In the genomic region with DNA sequence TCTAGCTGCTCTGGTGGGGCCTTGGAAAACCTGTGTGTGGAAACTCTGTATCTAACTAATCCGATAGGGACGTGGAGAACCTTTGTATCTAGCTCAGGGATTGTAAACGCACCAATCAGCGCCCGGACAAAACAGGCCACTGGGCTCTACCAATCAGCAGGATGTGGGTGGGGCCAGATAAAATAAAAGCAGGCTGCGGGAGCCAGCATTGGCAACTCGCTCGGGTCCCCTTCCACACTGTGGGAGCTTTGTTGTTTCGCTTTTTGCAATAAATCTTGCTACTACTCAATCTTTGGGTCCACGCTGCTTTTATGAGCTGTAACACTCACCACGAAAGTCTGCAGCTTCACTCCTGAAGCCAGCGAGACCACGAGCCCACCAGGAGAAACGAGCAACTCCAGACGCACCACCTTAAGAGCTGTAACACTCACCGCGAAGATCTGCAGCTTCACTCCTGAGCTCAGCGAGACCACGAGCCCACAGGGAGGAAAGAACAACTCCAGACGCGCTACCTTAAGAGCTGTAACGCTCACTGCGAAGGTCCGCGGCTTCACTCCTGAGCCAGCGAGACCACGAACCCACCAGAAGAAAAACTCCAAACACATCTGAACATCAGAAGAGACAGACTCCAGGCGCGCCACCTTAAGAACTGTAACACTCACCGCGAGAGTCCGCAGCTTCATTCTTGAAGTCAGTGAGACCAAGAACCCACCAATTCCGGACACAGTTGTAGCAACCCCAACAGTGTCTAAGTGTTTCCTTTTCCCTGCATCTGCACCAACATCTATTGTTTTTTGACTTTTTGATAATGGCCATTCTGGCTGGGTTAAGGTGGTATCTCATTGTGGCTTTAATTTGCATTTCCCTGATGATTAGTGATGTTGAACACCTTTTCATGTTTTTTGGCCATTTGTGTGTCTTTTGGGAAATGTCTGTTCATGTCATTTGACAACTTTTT, we compare ENCODE assay signal across 8 cellular contexts.
A peak's percentile ranks its signal among the peaks of the same experiment; 100 is the strongest.
DNase-seq lines count a peak whose midpoint lies in the region; ATAC-seq and TF ChIP-seq lines count a peak whose summit lies in the region.
"Not testable (repeated sequence)": the region's sequence is repeated elsewhere in the genome, so short reads cannot be mapped to it uniquely, and the experiment has no call there.

No MANE protein-coding gene starts in this region.

- peak; percentile 69 for ATAC-seq in effector memory CD8-positive, alpha-beta T cell (replicated peaks)
- peak; percentile 22 for ATAC-seq in stimulated activated effector memory CD8-positive, alpha-beta T cell treated with anti-CD3 and anti-CD28 coated beads, Interleukin-12 subunit alpha, Interleukin-12 subunit beta, amount 100 ng/mL, for 72 hours

- H3K27me3 ChIP-seq in A673 (replicated peaks; ENCODE audit: insufficient read depth, low read depth, low read length, poor library complexity); neuronal stem cell (ENCODE audit: control insufficient read depth in 3 of 3, insufficient read depth in 3 of 3, low read depth in 1 of 3, low read length in 3 of 3): not testable (repeated sequence)

- H3K4ac ChIP-seq in neuronal stem cell (ENCODE audit: low read length), result not testable (repeated sequence)

- BruUV-seq in A673 (replicated peaks; lab: Mats Ljungman, UMichigan), result TSS peak; percentile 72

- H3K4me1 ChIP-seq in A673 (ENCODE audit: insufficient read depth, low read length, poor library complexity, severe bottlenecking); neuronal stem cell (ENCODE audit: control insufficient read depth in 2 of 2, insufficient read depth in 1 of 2, low read depth in 1 of 2, low read length in 2 of 2): not testable (repeated sequence)

- CTCF ChIA-PET in A673 (lab: Charles Lee); activated naive CD4-positive, alpha-beta T cell treated with anti-CD3 and anti-CD28 coated beads for 36 hours (lab: Charles Lee): not testable (repeated sequence)

- peak overlapping the region; percentile 35 for H3K18ac ChIP-seq in neuronal stem cell (ENCODE audit: low read length)

- H3K36me3 ChIP-seq in A673 (ENCODE audit: insufficient read depth, low read length, poor library complexity, severe bottlenecking); neuronal stem cell (replicated peaks in 1 of 2; ENCODE audit: control insufficient read depth in 2 of 2, insufficient read depth in 2 of 2, low read length in 2 of 2): not testable (repeated sequence)

- H4K8ac ChIP-seq in neuronal stem cell (ENCODE audit: low read depth, low read length), result not testable (repeated sequence)

- peak overlapping the region; percentile 24 for H3K4me3 ChIP-seq in A673 (ENCODE audit: low read depth, low read length, poor library complexity, severe bottlenecking)
- H3K4me3 ChIP-seq in neuronal stem cell (ENCODE audit: low read length in 2 of 2), result not testable (repeated sequence)

- H3K4me1 Mint-ChIP-seq in activated naive CD4-positive, alpha-beta T cell treated with anti-CD3 and anti-CD28 coated beads for 36 hours (ENCODE audit: low read depth), result not testable (repeated sequence)
- H3K4me1 Mint-ChIP-seq in effector memory CD8-positive, alpha-beta T cell (ENCODE audit: low read depth in 2 of 2), result peaks cover 19 to 27% of the 10 kb centered on the region in 2 donors
- peaks cover 31% of the 10 kb centered on the region for H3K4me1 Mint-ChIP-seq in stimulated activated effector memory CD8-positive, alpha-beta T cell treated with anti-CD3 and anti-CD28 coated beads, Interleukin-12 subunit alpha, Interleukin-12 subunit beta, amount 100 ng/mL, for 72 hours

- H3K9me3 ChIP-seq in A673 (ENCODE audit: low read depth, low read length, poor library complexity, severe bottlenecking); neuronal stem cell (replicated peaks in 1 of 2; ENCODE audit: control insufficient read depth in 2 of 2, insufficient read depth in 1 of 2, low read depth in 1 of 2, low read length in 2 of 2): not testable (repeated sequence)

- H3K9ac ChIP-seq in neuronal stem cell (ENCODE audit: low read depth, low read length, poor library complexity), result not testable (repeated sequence)

- H3K14ac ChIP-seq in neuronal stem cell (ENCODE audit: low read length), result not testable (repeated sequence)

- not testable (repeated sequence) for H2BK120ac ChIP-seq in neuronal stem cell (ENCODE audit: low read depth, low read length)

- intact Hi-C loops in A673 (cut with micrococcal nuclease; ENCODE audit: unreplicated experiment); activated naive CD4-positive, alpha-beta T cell treated with anti-CD3 and anti-CD28 coated beads for 36 hours (cut with micrococcal nuclease): not testable (repeated sequence)

- H4K91ac ChIP-seq in neuronal stem cell (ENCODE audit: low read depth, low read length, poor library complexity), result not testable (repeated sequence)

- H2BK15ac ChIP-seq in neuronal stem cell (ENCODE audit: low read length), result not testable (repeated sequence)

- not testable (repeated sequence) for H3K4me2 ChIP-seq in neuronal stem cell (ENCODE audit: insufficient read depth, low read length, poor library complexity, severe bottlenecking)

- H3K4me3 Mint-ChIP-seq in activated naive CD4-positive, alpha-beta T cell treated with anti-CD3 and anti-CD28 coated beads for 36 hours, result peak overlapping the region; percentile 68
- H3K4me3 Mint-ChIP-seq in effector memory CD8-positive, alpha-beta T cell, result peak overlapping the region; percentile 79 to 86
- H3K4me3 Mint-ChIP-seq in stimulated activated effector memory CD8-positive, alpha-beta T cell treated with anti-CD3 and anti-CD28 coated beads, Interleukin-12 subunit alpha, Interleukin-12 subunit beta, amount 100 ng/mL, for 72 hours, result peak overlapping the region; percentile 71

- not testable (repeated sequence) for H2AK5ac ChIP-seq in neuronal stem cell (ENCODE audit: low read depth, low read length)

- not testable (repeated sequence) for H2BK5ac ChIP-seq in neuronal stem cell (ENCODE audit: low read length)

- not testable (repeated sequence) for DNase-seq in A673 (ENCODE audit: low spot score); activated naive CD4-positive, alpha-beta T cell treated with anti-CD3 and anti-CD28 coated beads for 36 hours; neuronal stem cell (ENCODE audit: low spot score)
- DNase-seq in Kasumi-1 (lab: John Stamatoyannopoulos, UW) (peak; percentile 50 to 60), T-helper 22 cell (ENCODE audit: low read depth) (peak; percentile 19)
- peak; percentile 30 for DNase-seq in activated CD8-positive, alpha-beta memory T cell treated with anti-CD3 and anti-CD28 coated beads, Interleukin-2, amount 50 U/mL, for 4 hours
- peak; percentile 14 to 44 (median 42) for DNase-seq in effector memory CD8-positive, alpha-beta T cell
- DNase-seq in stimulated activated effector memory CD8-positive, alpha-beta T cell treated with anti-CD3 and anti-CD28 coated beads, Interleukin-12 subunit alpha, Interleukin-12 subunit beta, amount 100 ng/mL, for 72 hours (ENCODE audit: low spot score in 2 of 2), result peak in 1 of 2 donors; percentile 50

- not testable (repeated sequence) for H3K27ac Mint-ChIP-seq in activated naive CD4-positive, alpha-beta T cell treated with anti-CD3 and anti-CD28 coated beads for 36 hours
- H3K27ac Mint-ChIP-seq in effector memory CD8-positive, alpha-beta T cell, result peak overlapping the region; percentile 14 to 94
- H3K27ac Mint-ChIP-seq in stimulated activated effector memory CD8-positive, alpha-beta T cell treated with anti-CD3 and anti-CD28 coated beads, Interleukin-12 subunit alpha, Interleukin-12 subunit beta, amount 100 ng/mL, for 72 hours, result peak overlapping the region; percentile 35

- H3K36me3 Mint-ChIP-seq in activated naive CD4-positive, alpha-beta T cell treated with anti-CD3 and anti-CD28 coated beads for 36 hours (ENCODE audit: low read depth); effector memory CD8-positive, alpha-beta T cell (ENCODE audit: insufficient read depth); stimulated activated effector memory CD8-positive, alpha-beta T cell treated with anti-CD3 and anti-CD28 coated beads, Interleukin-12 subunit alpha, Interleukin-12 subunit beta, amount 100 ng/mL, for 72 hours: not testable (repeated sequence)

- H2AFZ ChIP-seq in neuronal stem cell (ENCODE audit: low read length), result not testable (repeated sequence)

- H3K9me3 Mint-ChIP-seq in activated naive CD4-positive, alpha-beta T cell treated with anti-CD3 and anti-CD28 coated beads for 36 hours; effector memory CD8-positive, alpha-beta T cell; stimulated activated effector memory CD8-positive, alpha-beta T cell treated with anti-CD3 and anti-CD28 coated beads, Interleukin-12 subunit alpha, Interleukin-12 subunit beta, amount 100 ng/mL, for 72 hours: not testable (repeated sequence)

- no CpG with 5 or more reads among the region's 33 CpGs for WGBS in neuronal stem cell (ENCODE audit: extremely low coverage in 2 of 2, insufficient read length in 2 of 2, insufficient replicate concordance in 1 of 2), 2 donors

- H3K27ac ChIP-seq in A673 (ENCODE audit: low read depth, low read length, poor library complexity, severe bottlenecking); neuronal stem cell (replicated peaks; ENCODE audit: low read length): not testable (repeated sequence)

- H3K79me1 ChIP-seq in neuronal stem cell (ENCODE audit: low read depth, low read length), result not testable (repeated sequence)

- not testable (repeated sequence) for H3K23ac ChIP-seq in neuronal stem cell (ENCODE audit: low read depth, low read length, poor library complexity)

- not testable (repeated sequence) for H2BK12ac ChIP-seq in neuronal stem cell (ENCODE audit: low read length)

- not testable (repeated sequence) for TF ChIP-seq CTCF in A673 (conservative IDR thresholded peaks at IDR 0.05; ENCODE audit: low read depth, low read length)

- POLR2A ChIA-PET in A673 (lab: Charles Lee; ENCODE audit: low non-redundant PET), result interaction anchor here (0.5 kb wide), 1 partner anchor 571 kb away, joined by 3 read pairs; no protein-coding TSS in a partner anchor

- not testable (repeated sequence) for H3K27me3 Mint-ChIP-seq in activated naive CD4-positive, alpha-beta T cell treated with anti-CD3 and anti-CD28 coated beads for 36 hours (ENCODE audit: low read depth); effector memory CD8-positive, alpha-beta T cell
